Comparison of ENCODE assay signal across 12 cellular contexts in the genomic region with DNA sequence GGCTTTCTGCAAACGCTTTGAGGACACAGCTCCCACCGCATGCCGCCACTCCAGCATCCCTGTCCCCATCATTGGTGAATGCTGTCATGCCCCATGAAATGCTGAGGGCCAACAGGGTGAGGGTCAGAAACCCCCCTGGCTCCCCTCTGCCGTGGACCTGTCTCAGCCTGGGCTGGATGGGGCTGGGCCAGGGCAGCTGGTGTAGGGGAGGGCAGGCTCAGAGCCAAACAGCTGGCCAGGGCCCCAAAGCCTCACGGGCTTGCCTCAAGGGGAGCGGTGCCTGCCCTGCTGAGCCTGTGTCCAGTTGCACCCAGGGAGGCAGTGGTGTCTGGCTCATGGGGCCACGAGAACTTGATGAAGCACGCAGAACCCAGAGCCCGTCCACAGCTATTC. TPM values are rescaled to one million over a fixed set of nuclear protein-coding genes. Genes with fewer than 3 reads are reported as not detected.
DNase-seq lines count a peak whose midpoint lies in the region; ATAC-seq and TF ChIP-seq lines count a peak whose summit lies in the region.
"Had no signal": no experiment of that assay in that cellular context is flagged by ENCODE, and none has a peak within 500 bp of the region (broad histone marks: within the 10 kb centered on the region; RNA-seq: fewer than 3 reads in every experiment).

No MANE protein-coding gene starts in this region.

- H3K9me3 Mint-ChIP-seq in CD8-positive, alpha-beta T cell, result no peaks in the 10 kb centered on the region
- no peaks in the 10 kb centered on the region for H3K9me3 Mint-ChIP-seq in memory B cell

- ATAC-seq in CD8-positive, alpha-beta T cell, result no peak
- ATAC-seq in left cardiac atrium, result peak; percentile 20 to 32
- no peak for ATAC-seq in memory B cell (ENCODE audit: low read depth)
- ATAC-seq in gastrocnemius medialis, result no peak
- ATAC-seq: Panc1 had no signal

- in situ Hi-C loops in gastrocnemius medialis (cut with MboI; ENCODE audit: low sequenced_read_pairs in 4 of 4), result no loop called here

- H3K4me3 Mint-ChIP-seq in CD8-positive, alpha-beta T cell, result no peak overlapping the region
- H3K4me3 Mint-ChIP-seq in memory B cell, result no peak overlapping the region

- H3K4me3 ChIP-seq in CD8-positive, alpha-beta T cell (ENCODE audit: low read depth, low read length), result no peak overlapping the region
- H3K4me3 ChIP-seq in A673 (ENCODE audit: low read depth, low read length, poor library complexity, severe bottlenecking), result no peak overlapping the region
- no peak overlapping the region for H3K4me3 ChIP-seq in gastrocnemius medialis
- no peak overlapping the region for H3K4me3 ChIP-seq in effector memory CD4-positive, alpha-beta T cell (ENCODE audit: insufficient read depth, low read depth, low read length, poor library complexity, severe bottlenecking)
- no peak overlapping the region for H3K4me3 ChIP-seq in breast epithelium

- no peak for TF ChIP-seq EP300 in Ishikawa (IDR thresholded peaks at IDR 0.05; ENCODE audit: borderline replicate concordance)

- no peaks in the 10 kb centered on the region for H3K9me3 ChIP-seq in CD8-positive, alpha-beta T cell (ENCODE audit: low read length)
- no peaks in the 10 kb centered on the region for H3K9me3 ChIP-seq in A673 (ENCODE audit: low read depth, low read length, poor library complexity, severe bottlenecking)
- H3K9me3 ChIP-seq in gastrocnemius medialis, result no peaks in the 10 kb centered on the region
- H3K9me3 ChIP-seq in effector memory CD4-positive, alpha-beta T cell (ENCODE audit: control insufficient read depth, low read length), result no peaks in the 10 kb centered on the region
- H3K9me3 ChIP-seq in breast epithelium, result no peaks in the 10 kb centered on the region

- peaks cover 14% of the 10 kb centered on the region for H3K36me3 ChIP-seq in CD8-positive, alpha-beta T cell (ENCODE audit: insufficient read depth, low read length)
- H3K36me3 ChIP-seq in A673 (ENCODE audit: insufficient read depth, low read length, poor library complexity, severe bottlenecking) (peaks cover 4% of the 10 kb centered on the region), gastrocnemius medialis (peaks cover 0 to 78% of the 10 kb centered on the region in 2 donors), breast epithelium (no peaks in the 10 kb centered on the region)
- H3K36me3 ChIP-seq in effector memory CD4-positive, alpha-beta T cell (ENCODE audit: control insufficient read depth, insufficient read depth, low read length), result peaks cover 9% of the 10 kb centered on the region

- peak overlapping the region; percentile 20 for H3K27ac ChIP-seq in CD8-positive, alpha-beta T cell (ENCODE audit: low read depth, low read length)
- H3K27ac ChIP-seq in A673 (ENCODE audit: low read depth, low read length, poor library complexity, severe bottlenecking) (no peak overlapping the region), gastrocnemius medialis (no peak overlapping the region), breast epithelium (no peak overlapping the region)
- H3K27ac ChIP-seq in effector memory CD4-positive, alpha-beta T cell (ENCODE audit: insufficient read depth, low read length, poor library complexity, severe bottlenecking), result no peak overlapping the region

- H3K27me3 ChIP-seq in CD8-positive, alpha-beta T cell (ENCODE audit: insufficient read depth, low read length), result no peaks in the 10 kb centered on the region
- no peaks in the 10 kb centered on the region for H3K27me3 ChIP-seq in A673 (replicated peaks; ENCODE audit: insufficient read depth, low read depth, low read length, poor library complexity)
- no peaks in the 10 kb centered on the region for H3K27me3 ChIP-seq in gastrocnemius medialis
- H3K27me3 ChIP-seq in effector memory CD4-positive, alpha-beta T cell (replicated peaks; ENCODE audit: control insufficient read depth, insufficient read depth, low read length, poor library complexity, severe bottlenecking), result no peaks in the 10 kb centered on the region
- H3K27me3 ChIP-seq in breast epithelium, result no peaks in the 10 kb centered on the region

- POLR2A ChIA-PET in CD8-positive, alpha-beta T cell (lab: Charles Lee), result interaction anchor here (0.6 to 10.1 kb wide), 3 partner anchors 40 to 111 kb away, joined by 3 to 115 read pairs (median 3); partner anchors contain the start of gene PRMT2
- POLR2A ChIA-PET in A673 (lab: Charles Lee; ENCODE audit: low non-redundant PET), result no interaction called here

- H3K4me1 ChIP-seq in CD8-positive, alpha-beta T cell (ENCODE audit: insufficient read depth, low read length), result peaks cover 95% of the 10 kb centered on the region
- H3K4me1 ChIP-seq in A673 (ENCODE audit: insufficient read depth, low read length, poor library complexity, severe bottlenecking) (no peaks in the 10 kb centered on the region), gastrocnemius medialis (no peaks in the 10 kb centered on the region), breast epithelium (no peaks in the 10 kb centered on the region)
- peaks cover 60% of the 10 kb centered on the region for H3K4me1 ChIP-seq in effector memory CD4-positive, alpha-beta T cell (ENCODE audit: control insufficient read depth, insufficient read depth, low read length, poor library complexity, severe bottlenecking)

- DNase-seq in CD8-positive, alpha-beta T cell, result no peak
- no peak for DNase-seq in left cardiac atrium
- DNase-seq in memory B cell (ENCODE audit: low spot score in 2 of 2), result no peak
- DNase-seq in A673 (ENCODE audit: low spot score), result no peak
- DNase-seq in gastrocnemius medialis, result no peak
- DNase-seq in effector memory CD4-positive, alpha-beta T cell, result no peak
- no peak for DNase-seq in breast epithelium (ENCODE audit: low spot score in 2 of 2)
- DNase-seq: NCI-H187 treated with DMSO at 0.1 percent for 48 hours, SHP77 treated with DMSO at 0.1 percent for 48 hours had no signal

- CTCF ChIA-PET in CD8-positive, alpha-beta T cell (lab: Charles Lee), result interaction anchor here (0.9 kb wide), 1 partner anchor 14 kb away, joined by 3 read pairs; no protein-coding TSS in a partner anchor
- CTCF ChIA-PET in A673 (lab: Charles Lee), result no interaction called here

- peak overlapping the region; percentile 91 for H3K27ac Mint-ChIP-seq in CD8-positive, alpha-beta T cell
- peak overlapping the region; percentile 42 for H3K27ac Mint-ChIP-seq in memory B cell

- intact Hi-C loops in CD8-positive, alpha-beta T cell (cut with DNase I, micrococcal nuclease), result no loop called here
- intact Hi-C loops in left cardiac atrium (cut with DNase I) (no loop called here), A673 (cut with micrococcal nuclease; ENCODE audit: unreplicated experiment) (no loop called here), gastrocnemius medialis (cut with DNase I; ENCODE audit: low total_unique reads) (no loop called here), breast epithelium (cut with DNase I; ENCODE audit: low total_unique reads) (no loop called here)

- peaks cover 89% of the 10 kb centered on the region for H3K4me1 Mint-ChIP-seq in CD8-positive, alpha-beta T cell (ENCODE audit: low read depth)
- H3K4me1 Mint-ChIP-seq in memory B cell, result peaks cover 26% of the 10 kb centered on the region

- peaks cover 45% of the 10 kb centered on the region for H3K36me3 Mint-ChIP-seq in CD8-positive, alpha-beta T cell
- H3K36me3 Mint-ChIP-seq in memory B cell, result peaks cover 9% of the 10 kb centered on the region

- TF ChIP-seq CTCF in CD8-positive, alpha-beta T cell (IDR thresholded peaks at IDR 0.05), result no peak
- TF ChIP-seq CTCF in A673 (conservative IDR thresholded peaks at IDR 0.05; ENCODE audit: low read depth, low read length), result no peak
- no peak for TF ChIP-seq CTCF in gastrocnemius medialis (IDR thresholded peaks at IDR 0.05 in 4 of 5, conservative IDR thresholded peaks at IDR 0.05 in 1 of 5)
- TF ChIP-seq CTCF in breast epithelium (IDR thresholded peaks at IDR 0.05), result no peak

- no peak for TF ChIP-seq RAD21 in Ishikawa (IDR thresholded peaks at IDR 0.05; ENCODE audit: low read depth)

- TF ChIP-seq POLR2A in gastrocnemius medialis (IDR thresholded peaks at IDR 0.05) (no peak), breast epithelium (IDR thresholded peaks at IDR 0.05) (no peak)

- BruUV-seq in A673 (replicated peaks; lab: Mats Ljungman, UMichigan), result no TSS peak

- no peaks in the 10 kb centered on the region for H3K27me3 Mint-ChIP-seq in CD8-positive, alpha-beta T cell (ENCODE audit: low read depth)
- H3K27me3 Mint-ChIP-seq in memory B cell, result no peaks in the 10 kb centered on the region

TF ChIP-seq in Ishikawa, 13 proteins besides CTCF, POLR2A, EP300 and RAD21:
- TF ChIP-seq CREB1 (IDR thresholded peaks at IDR 0.05; ENCODE audit: low read depth) (no peak), NFIC (IDR thresholded peaks at IDR 0.05) (0 out of 2 replicates have a peak, but pooled peaks have one; percentile 18), TCF12 (IDR thresholded peaks at IDR 0.05; ENCODE audit: low read depth) (0 out of 2 replicates have a peak, but pooled peaks have one; percentile 30)

RNA-seq across cellular contexts. Expression of gene S100B, which starts 49.7 kb away (rescaled TPM):
- 10 to 100 TPM; 26.9 to 27.1 TPM for total RNA-seq in CD8-positive, alpha-beta T cell
- total RNA-seq in left cardiac atrium, result 10 to 100 TPM; 12.8 to 41.0 TPM
- total RNA-seq in A673 (2021), result not detected in 2 replicates
- 1 to 10 TPM in 1 of 4 donors, under 1 TPM in 2, not detected in 1; 0.80 to 1.3 (median 0.82) TPM for total RNA-seq in gastrocnemius medialis
- total RNA-seq in breast epithelium, result 100 to 1,000 TPM in 1 of 3 donors, 10 to 100 TPM in 2; 25.6 to 242 (median 61.3) TPM
- total RNA-seq: NCI-H460 had no signal

Comparison
In these comparisons a context has a peak if more than half of its experiments do, and no peak if none do; other contexts are left out.
1. ATAC-seq: peak in left cardiac atrium (2 of 2); none in CD8-positive, alpha-beta T cell (single experiment), memory B cell (single experiment) and gastrocnemius medialis (0 of 2).
2. RNA of gene S100B, which starts 49.7 kb away (total RNA-seq): 25.6 to 242 TPM in breast epithelium, 12.8 to 41.0 TPM in left cardiac atrium and 26.9 to 27.1 TPM in CD8-positive, alpha-beta T cell; 0.80 to 1.3 TPM in gastrocnemius medialis and not detected in A673; every median in the first group is over 4 times any median in the second.